In genomic region chr6:119390276-119390793, GRCh38 we compare ENCODE assay signal across 1 cellular context.
TF ChIP-seq lines count a peak whose summit lies in the region.

No MANE protein-coding gene starts in this region.

TF ChIP-seq in HCT116, 20 proteins besides CTCF, POLR2A, EP300 and RAD21 (continued from another document):
- TF ChIP-seq REST (IDR thresholded peaks at IDR 0.05; ENCODE audit: low read depth) (no peak), MAX (IDR thresholded peaks at IDR 0.05) (no peak), ZBTB33 (IDR thresholded peaks at IDR 0.05; ENCODE audit: extremely low read depth, insufficient replicate concordance, low read length) (no peak), ZNF274 (IDR thresholded peaks at IDR 0.05; ENCODE audit: low read depth, low read length) (no peak)
